ENCODE assay signal across 4 cellular contexts in the genomic region with DNA sequence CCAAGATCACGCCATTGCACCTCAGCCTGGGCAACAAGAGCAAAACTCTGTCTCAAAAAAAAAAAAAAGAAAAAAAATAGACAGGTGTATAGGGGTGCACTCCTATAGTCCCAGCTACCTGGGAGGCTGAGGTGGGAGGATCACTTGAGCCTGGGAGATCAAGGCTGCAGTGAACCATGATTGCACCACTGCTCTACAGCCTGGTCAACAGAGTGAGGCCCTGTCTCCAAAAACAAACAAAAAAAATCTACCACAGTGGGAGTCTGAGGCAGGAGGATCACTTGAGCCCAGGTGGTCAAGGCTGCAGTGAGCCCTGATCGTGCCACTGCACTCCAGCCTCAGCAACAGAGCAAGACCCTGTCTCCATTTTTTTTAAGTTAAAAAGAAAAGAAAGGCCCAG. TPM values are rescaled to one million over a fixed set of nuclear protein-coding genes. Genes with fewer than 3 reads are reported as not detected.
"Had no signal": no experiment of that assay in that cellular context is flagged by ENCODE, and none has a peak within 500 bp of the region (broad histone marks: within the 10 kb centered on the region; RNA-seq: fewer than 3 reads in every experiment).

No MANE protein-coding gene starts in this region.

RNA-seq across cellular contexts. Expression of a gene that starts 44.0 kb away (rescaled TPM):
- total RNA-seq: LHCN-M2, M059J, NCI-H460 had no signal

RNA-seq across cellular contexts. Expression of a gene that starts 59.7 kb away (rescaled TPM):
- total RNA-seq: LHCN-M2, M059J, MCF 10A, NCI-H460 had no signal
